Comparison of ENCODE assay signal across 13 cellular contexts in genomic region chr2:168166902-168167510, GRCh38.
DNase-seq lines count a peak whose midpoint lies in the region; ATAC-seq and TF ChIP-seq lines count a peak whose summit lies in the region.
"Had no signal": no experiment of that assay in that cellular context is flagged by ENCODE, and none has a peak within 500 bp of the region (broad histone marks: within the 10 kb centered on the region; RNA-seq: fewer than 3 reads in every experiment).

No MANE protein-coding gene starts in this region.

- no peak for TF ChIP-seq CTCF in fibroblast of the aortic adventitia (IDR thresholded peaks at IDR 0.05; ENCODE audit: insufficient read depth, low read length)

- peak overlapping the region; percentile 53 for H3K27ac Mint-ChIP-seq in T-helper 17 cell
- H3K27ac Mint-ChIP-seq in stimulated activated naive CD8-positive, alpha-beta T cell treated with anti-CD3 and anti-CD28 coated beads, Interleukin-15, amount 100 ng/mL, for 72 hours: peak overlapping the region; percentile 54 to 70
- H3K27ac Mint-ChIP-seq: CD4-positive, alpha-beta T cell had no signal

- intact Hi-C loops in Right ventricle myocardium superior (cut with DNase I) (no loop called here), cardiac septum (cut with DNase I) (no loop called here)

- ATAC-seq in Right ventricle myocardium superior (ENCODE audit: poor library complexity) (peak; percentile 34), T-helper 17 cell (no peak), HG03565 (IDR thresholded peaks at IDR 0.05; ENCODE audit: unreplicated experiment) (no peak)
- peak; percentile 94 for ATAC-seq in stimulated activated naive CD8-positive, alpha-beta T cell treated with anti-CD3 and anti-CD28 coated beads, Interleukin-15, amount 100 ng/mL, for 72 hours

- H3K4me3 Mint-ChIP-seq in T-helper 17 cell: no peak overlapping the region
- H3K4me3 Mint-ChIP-seq in stimulated activated naive CD8-positive, alpha-beta T cell treated with anti-CD3 and anti-CD28 coated beads, Interleukin-15, amount 100 ng/mL, for 72 hours: peak overlapping the region; percentile 21 to 44
- H3K4me3 Mint-ChIP-seq: CD4-positive, alpha-beta T cell had no signal

- DNase-seq in Right ventricle myocardium superior (no peak), cardiac septum (ENCODE audit: low spot score) (no peak), T-helper 17 cell (no peak), fibroblast of the aortic adventitia (ENCODE audit: low read depth) (peak; percentile 37), NCI-H69 (lab: John Stamatoyannopoulos, UW) (no peak), nucleus accumbens (lab: John Stamatoyannopoulos, UW) (no peak)
- peak in 1 of 2 donors; percentile 48 for DNase-seq in stimulated activated naive CD8-positive, alpha-beta T cell treated with anti-CD3 and anti-CD28 coated beads, Interleukin-15, amount 100 ng/mL, for 72 hours
- DNase-seq: CD4-positive, alpha-beta T cell; central memory CD4-positive, alpha-beta T cell; NCI-H146 had no signal

- H3K9me3 Mint-ChIP-seq in stimulated activated naive CD8-positive, alpha-beta T cell treated with anti-CD3 and anti-CD28 coated beads, Interleukin-15, amount 100 ng/mL, for 72 hours: no peaks in the 10 kb centered on the region
- H3K9me3 Mint-ChIP-seq: CD4-positive, alpha-beta T cell had no signal

- H3K27me3 Mint-ChIP-seq in T-helper 17 cell: no peaks in the 10 kb centered on the region
- H3K27me3 Mint-ChIP-seq in stimulated activated naive CD8-positive, alpha-beta T cell treated with anti-CD3 and anti-CD28 coated beads, Interleukin-15, amount 100 ng/mL, for 72 hours: no peaks in the 10 kb centered on the region
- H3K27me3 Mint-ChIP-seq: CD4-positive, alpha-beta T cell had no signal

- no peak overlapping the region for H3K4me3 ChIP-seq in fibroblast of the aortic adventitia (ENCODE audit: low read depth, low read length)
- H3K4me3 ChIP-seq: hepatocyte, thoracic aorta had no signal

- H3K9me3 ChIP-seq in T-helper 17 cell (ENCODE audit: control insufficient read depth, low read length, poor library complexity, severe bottlenecking): no peaks in the 10 kb centered on the region
- H3K9me3 ChIP-seq: thoracic aorta had no signal

- peaks cover 7% of the 10 kb centered on the region for H3K36me3 Mint-ChIP-seq in T-helper 17 cell (ENCODE audit: low read depth)

- H3K4me1 Mint-ChIP-seq in T-helper 17 cell: peaks cover 33% of the 10 kb centered on the region
- H3K4me1 Mint-ChIP-seq in stimulated activated naive CD8-positive, alpha-beta T cell treated with anti-CD3 and anti-CD28 coated beads, Interleukin-15, amount 100 ng/mL, for 72 hours: peaks cover 60% of the 10 kb centered on the region

Comparison
In these comparisons a context has a peak if more than half of its experiments do, and no peak if none do; other contexts are left out.
1. ATAC-seq: peak in Right ventricle myocardium superior (single experiment) and stimulated activated naive CD8-positive, alpha-beta T cell treated with anti-CD3 and anti-CD28 coated beads, Interleukin-15, amount 100 ng/mL, for 72 hours (single experiment); none in T-helper 17 cell (single experiment) and HG03565 (single experiment).